9 cellular contexts compared by ENCODE assay signal in the genomic region with DNA sequence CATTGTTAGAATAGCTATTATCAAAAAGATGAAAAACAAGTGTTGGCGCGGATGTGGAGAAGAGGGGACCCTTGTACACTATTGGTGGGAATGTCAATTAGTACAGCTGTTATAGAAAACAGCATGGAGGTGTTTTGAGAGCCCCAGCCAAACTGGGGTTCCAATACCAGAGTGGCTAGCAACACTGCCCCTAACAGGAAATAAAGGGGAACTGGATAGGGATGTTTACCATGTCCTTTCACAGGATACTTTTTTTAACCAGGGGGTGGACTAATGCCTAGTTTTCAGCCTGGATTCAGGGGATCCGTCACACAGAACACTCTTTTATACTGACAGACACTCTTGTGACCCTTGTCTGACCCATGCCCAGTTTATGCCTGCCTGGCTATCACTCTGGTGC. TPM values are rescaled to one million over a fixed set of nuclear protein-coding genes. Genes with fewer than 3 reads are reported as not detected.
DNase-seq lines count a peak whose midpoint lies in the region; ATAC-seq and TF ChIP-seq lines count a peak whose summit lies in the region.
"Had no signal": no experiment of that assay in that cellular context is flagged by ENCODE, and none has a peak within 500 bp of the region (broad histone marks: within the 10 kb centered on the region; RNA-seq: fewer than 3 reads in every experiment).

No MANE protein-coding gene starts in this region.

- no peaks in the 10 kb centered on the region for H3K4me1 ChIP-seq in GM23338 (ENCODE audit: insufficient read depth)

- TF ChIP-seq CTCF in GM23338 (conservative IDR thresholded peaks at IDR 0.05; ENCODE audit: low read depth in 2 of 2) (peak; percentile 48 to 51; a peak in 3 of 4 replicates), chondrocyte (IDR thresholded peaks at IDR 0.05) (peak; percentile 15)

- no peaks in the 10 kb centered on the region for H3K4me1 Mint-ChIP-seq in GM23338
- no peaks in the 10 kb centered on the region for H3K4me1 Mint-ChIP-seq in chondrocyte (ENCODE audit: low read depth)

- H3K9me3 Mint-ChIP-seq in GM23338: no peaks in the 10 kb centered on the region
- H3K9me3 Mint-ChIP-seq in chondrocyte (ENCODE audit: low read depth): peaks cover 16% of the 10 kb centered on the region

- H3K9me2 ChIP-seq in GM23338 (ENCODE audit: insufficient read depth): no peaks in the 10 kb centered on the region

- H3K27me3 Mint-ChIP-seq in GM23338 (ENCODE audit: insufficient read depth, low read depth, poor library complexity) (no peaks in the 10 kb centered on the region), chondrocyte (ENCODE audit: low read depth) (no peaks in the 10 kb centered on the region)
- H3K27me3 Mint-ChIP-seq: activated CD4-positive, alpha-beta T cell treated with anti-CD3 and anti-CD28 coated beads, Interleukin-2, amount 10 ng/mL, durations not matched to agents 7 days and 5 days had no signal

- no peak overlapping the region for H3K4me2 ChIP-seq in GM23338

- no peaks in the 10 kb centered on the region for H3K27me3 ChIP-seq in GM23338 (ENCODE audit: insufficient read depth)

- H3K4me3 Mint-ChIP-seq in GM23338 (no peak overlapping the region), chondrocyte (ENCODE audit: unreplicated experiment) (no peak overlapping the region)

- H4K20me1 ChIP-seq in GM23338 (replicated peaks; ENCODE audit: insufficient read depth): no peaks in the 10 kb centered on the region

- 0 out of 2 replicates have a peak overlapping the region, but pooled peaks have one; percentile 69 for H2AFZ ChIP-seq in GM23338

- H3K36me3 ChIP-seq in GM23338 (ENCODE audit: insufficient read depth): no peaks in the 10 kb centered on the region

- no peak overlapping the region for H3K27ac Mint-ChIP-seq in GM23338
- H3K27ac Mint-ChIP-seq in chondrocyte (ENCODE audit: unreplicated experiment): no peak overlapping the region

- H3K79me2 ChIP-seq in GM23338 (replicated peaks; ENCODE audit: insufficient read depth): no peaks in the 10 kb centered on the region

- no peaks in the 10 kb centered on the region for H3F3A ChIP-seq in GM23338 (replicated peaks; ENCODE audit: low read depth)

- peak; percentile 80 for ATAC-seq in GM23338
- ATAC-seq in HG03039 (IDR thresholded peaks at IDR 0.05; ENCODE audit: unreplicated experiment): no peak
- ATAC-seq: left colon had no signal

- DNase-seq in GM23338 (ENCODE audit: low spot score) (peak; percentile 61), chondrocyte (ENCODE audit: low spot score) (no peak)
- DNase-seq in stimulated activated CD4-positive, alpha-beta T cell treated with anti-CD3 and anti-CD28 coated beads, Interleukin-4, amount 100 ng/mL, for 24 hours: no peak
- DNase-seq: activated CD4-positive, alpha-beta T cell treated with anti-CD3 and anti-CD28 coated beads, Interleukin-2, amount 10 ng/mL, durations not matched to agents 7 days and 5 days; dermis blood vessel endothelial cell; left colon had no signal

- H3K36me3 Mint-ChIP-seq in GM23338 (ENCODE audit: low read depth) (no peaks in the 10 kb centered on the region), chondrocyte (ENCODE audit: low read depth) (peaks cover 11% of the 10 kb centered on the region)

- H3K4me3 ChIP-seq in GM23338: no peak overlapping the region

- H3K27ac ChIP-seq in GM23338 (ENCODE audit: low read depth): no peak overlapping the region

TF ChIP-seq in GM23338, 12 proteins besides CTCF, POLR2A, EP300 and RAD21 (continues in another document):
- no peak for TF ChIP-seq ZNF114 (CRISPR knock-in tag; IDR thresholded peaks at IDR 0.05)
- TF ChIP-seq POLR2AphosphoS5 (IDR thresholded peaks at IDR 0.05; ENCODE audit: low read depth): no peak
- no peak for TF ChIP-seq JUNB (IDR thresholded peaks at IDR 0.05; ENCODE audit: unreplicated experiment)
- TF ChIP-seq, protein P1, sequence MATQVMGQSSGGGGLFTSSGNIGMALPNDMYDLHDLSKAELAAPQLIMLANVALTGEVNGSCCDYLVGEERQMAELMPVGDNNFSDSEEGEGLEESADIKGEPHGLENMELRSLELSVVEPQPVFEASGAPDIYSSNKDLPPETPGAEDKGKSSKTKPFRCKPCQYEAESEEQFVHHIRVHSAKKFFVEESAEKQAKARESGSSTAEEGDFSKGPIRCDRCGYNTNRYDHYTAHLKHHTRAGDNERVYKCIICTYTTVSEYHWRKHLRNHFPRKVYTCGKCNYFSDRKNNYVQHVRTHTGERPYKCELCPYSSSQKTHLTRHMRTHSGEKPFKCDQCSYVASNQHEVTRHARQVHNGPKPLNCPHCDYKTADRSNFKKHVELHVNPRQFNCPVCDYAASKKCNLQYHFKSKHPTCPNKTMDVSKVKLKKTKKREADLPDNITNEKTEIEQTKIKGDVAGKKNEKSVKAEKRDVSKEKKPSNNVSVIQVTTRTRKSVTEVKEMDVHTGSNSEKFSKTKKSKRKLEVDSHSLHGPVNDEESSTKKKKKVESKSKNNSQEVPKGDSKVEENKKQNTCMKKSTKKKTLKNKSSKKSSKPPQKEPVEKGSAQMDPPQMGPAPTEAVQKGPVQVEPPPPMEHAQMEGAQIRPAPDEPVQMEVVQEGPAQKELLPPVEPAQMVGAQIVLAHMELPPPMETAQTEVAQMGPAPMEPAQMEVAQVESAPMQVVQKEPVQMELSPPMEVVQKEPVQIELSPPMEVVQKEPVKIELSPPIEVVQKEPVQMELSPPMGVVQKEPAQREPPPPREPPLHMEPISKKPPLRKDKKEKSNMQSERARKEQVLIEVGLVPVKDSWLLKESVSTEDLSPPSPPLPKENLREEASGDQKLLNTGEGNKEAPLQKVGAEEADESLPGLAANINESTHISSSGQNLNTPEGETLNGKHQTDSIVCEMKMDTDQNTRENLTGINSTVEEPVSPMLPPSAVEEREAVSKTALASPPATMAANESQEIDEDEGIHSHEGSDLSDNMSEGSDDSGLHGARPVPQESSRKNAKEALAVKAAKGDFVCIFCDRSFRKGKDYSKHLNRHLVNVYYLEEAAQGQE (IDR thresholded peaks at IDR 0.05; ENCODE audit: unreplicated experiment): no peak
- no peak for TF ChIP-seq STAT1 (IDR thresholded peaks at IDR 0.05; ENCODE audit: unreplicated experiment)
- TF ChIP-seq, protein P2, sequence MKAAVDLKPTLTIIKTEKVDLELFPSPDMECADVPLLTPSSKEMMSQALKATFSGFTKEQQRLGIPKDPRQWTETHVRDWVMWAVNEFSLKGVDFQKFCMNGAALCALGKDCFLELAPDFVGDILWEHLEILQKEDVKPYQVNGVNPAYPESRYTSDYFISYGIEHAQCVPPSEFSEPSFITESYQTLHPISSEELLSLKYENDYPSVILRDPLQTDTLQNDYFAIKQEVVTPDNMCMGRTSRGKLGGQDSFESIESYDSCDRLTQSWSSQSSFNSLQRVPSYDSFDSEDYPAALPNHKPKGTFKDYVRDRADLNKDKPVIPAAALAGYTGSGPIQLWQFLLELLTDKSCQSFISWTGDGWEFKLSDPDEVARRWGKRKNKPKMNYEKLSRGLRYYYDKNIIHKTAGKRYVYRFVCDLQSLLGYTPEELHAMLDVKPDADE (IDR thresholded peaks at IDR 0.05): no peak
- TF ChIP-seq NANOG (IDR thresholded peaks at IDR 0.05; ENCODE audit: borderline replicate concordance): no peak
- no peak for TF ChIP-seq ZNF331 (CRISPR knock-in tag; IDR thresholded peaks at IDR 0.05; ENCODE audit: low read depth)
- no peak for TF ChIP-seq EZH2 (IDR thresholded peaks at IDR 0.05; ENCODE audit: low read depth, unreplicated experiment)

RNA-seq across cellular contexts. Expression of a gene that starts 6.9 kb away (rescaled TPM):
- total RNA-seq in GM23338 (2014; rRNA removed; shearing (Covaris generic)): 26.4 and 27.3 TPM in 2 replicates
- polyA plus RNA-seq in GM23338 (2016; fragmentation: Nextera tagmentation; extraction: Ambion mirVana): 26.3 and 27.5 TPM in 2 replicates
- 70.1 to 79.6 TPM (median 79.4 TPM) in 3 replicates for total RNA-seq in chondrocyte

RNA-seq across cellular contexts. Expression of a gene that starts 28.4 kb away (rescaled TPM):
- total RNA-seq in GM23338 (2014; rRNA removed; shearing (Covaris generic)): 2.3 and 3.6 TPM in 2 replicates
- polyA plus RNA-seq in GM23338 (2016; fragmentation: Nextera tagmentation; extraction: Ambion mirVana): 1.7 and 3.3 TPM in 2 replicates
- total RNA-seq in chondrocyte: not detected in 3 replicates

RNA-seq across cellular contexts. Expression of a gene that starts 31.8 kb away (rescaled TPM):
- total RNA-seq in GM23338 (2014; rRNA removed; shearing (Covaris generic)): 15.7 and 21.8 TPM in 2 replicates
- 13.7 and 17.7 TPM in 2 replicates for polyA plus RNA-seq in GM23338 (2016; fragmentation: Nextera tagmentation; extraction: Ambion mirVana)
- total RNA-seq in chondrocyte: 28.7 to 31.5 TPM (median 30.3 TPM) in 3 replicates

RNA-seq across cellular contexts. Expression of a gene that starts 34.5 kb away (rescaled TPM):
- not detected in 2 replicates for total RNA-seq in GM23338 (2014; rRNA removed; shearing (Covaris generic))
- polyA plus RNA-seq in GM23338 (2016; fragmentation: Nextera tagmentation; extraction: Ambion mirVana): not detected in 2 replicates
- not detected in 3 replicates for total RNA-seq in chondrocyte
- total RNA-seq: activated CD4-positive, alpha-beta T cell treated with anti-CD3 and anti-CD28 coated beads, Interleukin-2, amount 10 ng/mL, durations not matched to agents 7 days and 5 days; dermis blood vessel endothelial cell; left colon; skeletal muscle tissue; urinary bladder had no signal
- polyA plus RNA-seq: urinary bladder had no signal

RNA-seq across cellular contexts. Expression of a gene that starts 59.6 kb away (rescaled TPM):
- 0.23 and 0.38 TPM in 2 replicates for total RNA-seq in GM23338 (2014; rRNA removed; shearing (Covaris generic))
- polyA plus RNA-seq in GM23338 (2016; fragmentation: Nextera tagmentation; extraction: Ambion mirVana): 0.43 and 0.48 TPM in 2 replicates
- total RNA-seq in chondrocyte: not detected in 3 replicates
- total RNA-seq: dermis blood vessel endothelial cell, left colon had no signal
